8 cellular contexts compared by ENCODE assay signal in the genomic region with DNA sequence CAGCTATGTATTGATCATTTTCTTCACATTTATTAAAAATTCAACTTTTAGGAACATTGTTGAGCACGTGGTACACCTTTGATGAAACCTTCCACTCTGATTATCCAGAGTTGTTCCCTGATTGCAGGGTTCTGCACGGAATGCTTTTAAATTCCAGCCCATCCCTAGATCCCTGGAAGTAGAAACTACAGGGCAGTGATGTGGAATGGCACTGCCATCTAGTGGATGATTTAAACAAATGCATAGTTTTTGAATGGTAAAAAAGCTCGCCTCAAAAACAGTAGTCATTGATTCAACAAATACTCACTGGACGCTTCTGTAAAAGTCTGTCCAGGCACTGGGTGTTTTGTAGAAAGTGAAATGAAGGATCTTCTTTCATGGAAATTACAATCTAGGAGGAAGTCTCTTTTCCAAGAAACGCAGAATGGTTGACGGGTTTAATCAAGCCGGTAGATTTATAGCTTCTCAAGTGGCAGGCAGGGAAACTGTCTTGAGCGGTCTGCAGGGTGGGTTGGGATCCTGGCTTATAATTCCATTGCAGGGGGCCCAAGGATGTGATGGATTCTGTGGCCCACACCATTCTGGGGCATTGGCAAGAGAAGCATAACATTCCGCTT.
DNase-seq lines count a peak whose midpoint lies in the region; ATAC-seq, FAIRE-seq and TF ChIP-seq lines count a peak whose summit lies in the region.

No MANE protein-coding gene starts in this region.

- POLR2A ChIA-PET in A673 (lab: Charles Lee; ENCODE audit: low non-redundant PET): no interaction called here

- FAIRE-seq in small intestine (lab: Jason Lieb, UNC): no peak

- H3K27me3 ChIP-seq in A673 (replicated peaks; ENCODE audit: insufficient read depth, low read depth, low read length, poor library complexity) (no peaks in the 10 kb centered on the region), right cardiac atrium (ENCODE audit: control insufficient read depth, insufficient read depth) (no peaks in the 10 kb centered on the region), small intestine (ENCODE audit: control insufficient read depth in 2 of 2, insufficient read depth in 2 of 2, low read length in 2 of 2) (no peaks in the 10 kb centered on the region)

- H3K4me1 ChIP-seq in A673 (ENCODE audit: insufficient read depth, low read length, poor library complexity, severe bottlenecking) (peaks cover 3% of the 10 kb centered on the region), right cardiac atrium (ENCODE audit: control insufficient read depth, insufficient read depth, low read length) (peaks cover 5% of the 10 kb centered on the region), small intestine (ENCODE audit: control insufficient read depth in 2 of 2, insufficient read depth in 1 of 2, low read depth in 1 of 2, low read length in 1 of 2) (peaks cover 0 to 4% of the 10 kb centered on the region in 2 donors)

- H3K9me3 ChIP-seq in A673 (ENCODE audit: low read depth, low read length, poor library complexity, severe bottlenecking) (no peaks in the 10 kb centered on the region), right cardiac atrium (ENCODE audit: control insufficient read depth, low read length) (no peaks in the 10 kb centered on the region), small intestine (ENCODE audit: control insufficient read depth, low read depth) (no peaks in the 10 kb centered on the region)

- 44% methylated on average over 9 of the region's 9 CpGs for WGBS in right cardiac atrium
- WGBS in small intestine, 3 donors: 50 to 56% (median 52%) methylated on average over 9 of the region's 9 CpGs

- DNase-seq in A673 (ENCODE audit: low spot score) (peak; percentile 68), GM12864 (ENCODE audit: low read depth) (no peak), NCI-H2029 (lab: John Stamatoyannopoulos, UW) (peak; percentile 32), amniotic epithelial cell (ENCODE audit: low read depth) (peak; percentile 63), right cardiac atrium (no peak), small intestine (peak; percentile 58)
- DNase-seq in stimulated activated CD4-positive, alpha-beta T cell treated with anti-CD3 and anti-CD28 coated beads, Interleukin-2, amount 100 ng/mL, for 48 hours: no peak

- CTCF ChIA-PET in A673 (lab: Charles Lee): interaction anchor here (0.6 to 2.6 kb wide), 9 partner anchors 27 to 1254 kb away, joined by 3 to 59 read pairs (median 4); no protein-coding TSS in a partner anchor

- peak; percentile 48 to 72 for ATAC-seq in right cardiac atrium
- ATAC-seq in GM18873 (IDR thresholded peaks at IDR 0.05; ENCODE audit: low FRiP score, unreplicated experiment): no peak

- no TSS peak for BruUV-seq in A673 (replicated peaks; lab: Mats Ljungman, UMichigan)

- H3K36me3 ChIP-seq in A673 (ENCODE audit: insufficient read depth, low read length, poor library complexity, severe bottlenecking) (no peaks in the 10 kb centered on the region), small intestine (ENCODE audit: control insufficient read depth in 2 of 2, insufficient read depth in 2 of 2, low read length in 2 of 2) (peaks cover 0 to 5% of the 10 kb centered on the region in 2 donors)

- TF ChIP-seq CTCF in A673 (conservative IDR thresholded peaks at IDR 0.05; ENCODE audit: low read depth, low read length) (peak; percentile 78), GM12864 (IDR thresholded peaks at IDR 0.05; ENCODE audit: low read depth, low read length, missing control alignments) (peak; percentile 64)

- no peak overlapping the region for H3K4me3 ChIP-seq in A673 (ENCODE audit: low read depth, low read length, poor library complexity, severe bottlenecking)
- no peak overlapping the region for H3K4me3 ChIP-seq in GM12864 (ENCODE audit: low read depth, low read length)
- H3K4me3 ChIP-seq in right cardiac atrium (ENCODE audit: low read length): no peak overlapping the region
- no peak overlapping the region for H3K4me3 ChIP-seq in small intestine (ENCODE audit: low read depth in 1 of 2, low read length in 2 of 2)

- no peak overlapping the region for H3K27ac ChIP-seq in A673 (ENCODE audit: low read depth, low read length, poor library complexity, severe bottlenecking)
- H3K27ac ChIP-seq in right cardiac atrium (ENCODE audit: low read length): no peak overlapping the region
- H3K27ac ChIP-seq in small intestine (ENCODE audit: low read depth in 1 of 2, low read length in 1 of 2): no peak overlapping the region

- intact Hi-C loops in A673 (cut with micrococcal nuclease; ENCODE audit: unreplicated experiment): loop anchor here (2.0 kb wide), 1 partner anchor 172 kb away; no protein-coding TSS in a partner anchor
- intact Hi-C loops in right cardiac atrium (cut with DNase I): loop anchor here in 2 of 4 donors (5.0 to 10.0 kb wide), 2 partner anchors 166 to 274 kb away; no protein-coding TSS in a partner anchor

Comparison
In these comparisons a context has a peak if more than half of its experiments do, and no peak if none do; other contexts are left out.
1. DNase-seq: peak in A673 (single experiment), NCI-H2029 (single experiment), amniotic epithelial cell (single experiment) and small intestine (single experiment); none in GM12864 (single experiment), right cardiac atrium (0 of 3) and stimulated activated CD4-positive, alpha-beta T cell treated with anti-CD3 and anti-CD28 coated beads, Interleukin-2, amount 100 ng/mL, for 48 hours (0 of 2).